ENCODE assay signal across 11 cellular contexts in genomic region chr13:112657850-112658445, GRCh38. TPM values are rescaled to one million over a fixed set of nuclear protein-coding genes. Genes with fewer than 3 reads are reported as not detected.
DNase-seq lines count a peak whose midpoint lies in the region; ATAC-seq, FAIRE-seq and TF ChIP-seq lines count a peak whose summit lies in the region.
"Had no signal": no experiment of that assay in that cellular context is flagged by ENCODE, and none has a peak within 500 bp of the region (broad histone marks: within the 10 kb centered on the region; RNA-seq: fewer than 3 reads in every experiment).

No MANE protein-coding gene starts in this region.

- H3K27me3 ChIP-seq in mammary epithelial cell (ENCODE audit: insufficient read depth, low read length) (no peaks in the 10 kb centered on the region), left lung (no peaks in the 10 kb centered on the region)

- POLR2A ChIA-PET in AG04449 (lab: Yijun Ruan, JAX), result no interaction called here

- BruUV-seq in mammary epithelial cell (replicated peaks; lab: Mats Ljungman, UMichigan), result no TSS peak

- peaks cover 14% of the 10 kb centered on the region for H3K4me1 ChIP-seq in mammary epithelial cell (ENCODE audit: insufficient read depth, low read length)
- peaks cover 0 to 2% of the 10 kb centered on the region in 2 donors for H3K4me1 ChIP-seq in left lung

- peak; percentile 65 for ATAC-seq in left lung
- ATAC-seq in HG03159 (IDR thresholded peaks at IDR 0.05; ENCODE audit: unreplicated experiment), result no peak

- intact Hi-C loops in mammary epithelial cell (cut with micrococcal nuclease) (loop anchor here (2.0 kb wide), 1 partner anchor 33 kb away; the partner anchor contains the start of gene ATP11A), left lung (cut with DNase I) (no loop called here)

- H3K79me2 ChIP-seq in mammary epithelial cell (ENCODE audit: insufficient read depth, low read length), result no peaks in the 10 kb centered on the region

- CTCF ChIA-PET in AG04449 (lab: Yijun Ruan, JAX), result no interaction called here
- CTCF ChIA-PET in mammary epithelial cell (lab: Charles Lee; ENCODE audit: low non-redundant PET), result no interaction called here

- FAIRE-seq in HTR-8/SVneo (lab: Jason Lieb, UNC), result peak; percentile 76
- FAIRE-seq in D721Med (lab: Jason Lieb, UNC), result no peak

- peak overlapping the region; percentile 56 for H3K27ac ChIP-seq in mammary epithelial cell (ENCODE audit: insufficient read depth, low read depth, low read length)
- H3K27ac ChIP-seq in left lung, result no peak overlapping the region

- H3K4me3 ChIP-seq in AG04449 (ENCODE audit: low read depth, low read length), result no peak overlapping the region
- no peak overlapping the region for H3K4me3 ChIP-seq in mammary epithelial cell (replicated peaks in 1 of 3; ENCODE audit: insufficient read depth in 1 of 3, low read depth in 2 of 3, low read length in 3 of 3)
- H3K4me3 ChIP-seq in left lung, result no peak overlapping the region

- dilution Hi-C loops in mammary epithelial cell (cut with HindIII; ENCODE audit: low sequenced_read_pairs), result no loop called here

- H3K4me2 ChIP-seq in mammary epithelial cell (ENCODE audit: insufficient read depth, low read depth, low read length), result peak overlapping the region; percentile 31

- in situ Hi-C loops in mammary epithelial cell (cut with MboI; ENCODE audit: low sequenced_read_pairs in 2 of 2), result no loop called here

- H3K36me3 ChIP-seq in mammary epithelial cell (ENCODE audit: insufficient read depth, low read length) (no peaks in the 10 kb centered on the region), left lung (no peaks in the 10 kb centered on the region)

- 27% methylated on average over 9 of the region's 14 CpGs for WGBS in mammary epithelial cell (ENCODE audit: low coverage, missing lambda C conversion rate)

- peak overlapping the region; percentile 61 for H2AFZ ChIP-seq in mammary epithelial cell (ENCODE audit: low read depth, low read length)

- H3K9me3 ChIP-seq in mammary epithelial cell (replicated peaks; ENCODE audit: insufficient read depth, low read length), result no peaks in the 10 kb centered on the region
- no peaks in the 10 kb centered on the region for H3K9me3 ChIP-seq in left lung

- no peaks in the 10 kb centered on the region for H4K20me1 ChIP-seq in mammary epithelial cell (ENCODE audit: insufficient read depth, low read length)

- TF ChIP-seq CTCF in AG04449 (IDR thresholded peaks at IDR 0.05; ENCODE audit: insufficient read depth, low read length, missing control alignments), result no peak
- no peak for TF ChIP-seq CTCF in mammary epithelial cell (conservative IDR thresholded peaks at IDR 0.05 in 1 of 2, IDR thresholded peaks at IDR 0.05 in 1 of 2; ENCODE audit: extremely low read depth in 1 of 2, insufficient read depth in 1 of 2, low read depth in 1 of 2, low read length in 2 of 2)
- no peak for TF ChIP-seq CTCF in left lung (IDR thresholded peaks at IDR 0.05)
- TF ChIP-seq CTCF in D721Med (IDR thresholded peaks at IDR 0.05; ENCODE audit: insufficient read depth, missing control alignments), result no peak

- H3K9ac ChIP-seq in mammary epithelial cell (ENCODE audit: insufficient read depth, low read length), result no peak overlapping the region

- peak; percentile 29 for DNase-seq in AG04449 (ENCODE audit: low read depth, low spot score)
- peak; percentile 70 for DNase-seq in HTR-8/SVneo (ENCODE audit: insufficient read length, low spot score)
- DNase-seq in mammary epithelial cell, result peak; percentile 81
- no peak for DNase-seq in left lung
- no peak for DNase-seq in activated naive CD4-positive, alpha-beta T cell treated with Interleukin-2 at 50 U/mL for 16 hours
- no peak for DNase-seq in hepatic stellate cell (ENCODE audit: low spot score)
- no peak for DNase-seq in D721Med (ENCODE audit: insufficient read length, low spot score)
- DNase-seq: activated CD8-positive, alpha-beta memory T cell treated with anti-CD3 and anti-CD28 coated beads, Interleukin-2, amount 50 U/mL, for 48 hours; central memory CD4-positive, alpha-beta T cell; NCI-H1105 treated with DMSO at 0.1 percent for 48 hours had no signal

RNA-seq across cellular contexts. Expression of gene ATP11A, which starts 31.9 kb away (rescaled TPM):
- total RNA-seq in mammary epithelial cell (10 to 100 TPM; 13.2 to 36.9 TPM), left lung (100 to 1,000 TPM; 271 to 457 TPM)
- polyA plus RNA-seq in mammary epithelial cell, result 3.5 TPM
- 38.6 TPM for polyA minus RNA-seq in mammary epithelial cell

Comparison
In these comparisons a context has a peak if more than half of its experiments do, and no peak if none do; other contexts are left out.
1. DNase-seq: peak in AG04449 (single experiment), HTR-8/SVneo (single experiment) and mammary epithelial cell (single experiment); none in left lung (0 of 2), activated naive CD4-positive, alpha-beta T cell treated with Interleukin-2 at 50 U/mL for 16 hours (single experiment), hepatic stellate cell (single experiment) and D721Med (single experiment).
2. RNA of gene ATP11A, which starts 31.9 kb away (total RNA-seq): 271 to 457 TPM in left lung; 13.2 to 36.9 TPM in mammary epithelial cell; every median in the first group is over 4 times any median in the second.